Comparison of ENCODE assay signal across 12 cellular contexts in genomic region chr2:130373808-130374365, GRCh38. TPM values are rescaled to one million over a fixed set of nuclear protein-coding genes. Genes with fewer than 3 reads are reported as not detected.
DNase-seq lines count a peak whose midpoint lies in the region; ATAC-seq, FAIRE-seq and TF ChIP-seq lines count a peak whose summit lies in the region.
"Had no signal": no experiment of that assay in that cellular context is flagged by ENCODE, and none has a peak within 500 bp of the region (broad histone marks: within the 10 kb centered on the region; RNA-seq: fewer than 3 reads in every experiment).

No MANE protein-coding gene starts in this region.

- TF ChIP-seq CTCF in kidney (IDR thresholded peaks at IDR 0.05; ENCODE audit: borderline replicate concordance, extremely low read depth, insufficient read depth): no peak
- TF ChIP-seq CTCF in type B pancreatic cell (conservative IDR thresholded peaks at IDR 0.05): no peak
- no peak for TF ChIP-seq CTCF in tibial artery (IDR thresholded peaks at IDR 0.05)

- peaks cover under 1% of the 10 kb centered on the region for H3K27me3 Mint-ChIP-seq in activated CD8-positive, alpha-beta T cell treated with anti-CD3 and anti-CD28 coated beads, Interleukin-2, amount 10 ng/mL, durations not matched to agents 7 days and 5 days (ENCODE audit: low read depth)
- H3K27me3 Mint-ChIP-seq in type B pancreatic cell: no peaks in the 10 kb centered on the region

- H3K4me1 Mint-ChIP-seq in activated CD8-positive, alpha-beta T cell treated with anti-CD3 and anti-CD28 coated beads, Interleukin-2, amount 10 ng/mL, durations not matched to agents 7 days and 5 days (ENCODE audit: low read depth): peaks cover 86% of the 10 kb centered on the region
- H3K4me1 Mint-ChIP-seq in type B pancreatic cell (ENCODE audit: unreplicated experiment): peaks cover 15% of the 10 kb centered on the region

- peak overlapping the region; percentile 44 for H3K4me3 Mint-ChIP-seq in activated CD8-positive, alpha-beta T cell treated with anti-CD3 and anti-CD28 coated beads, Interleukin-2, amount 10 ng/mL, durations not matched to agents 7 days and 5 days
- H3K4me3 Mint-ChIP-seq in type B pancreatic cell: peak overlapping the region; percentile 84

- intact Hi-C loops in left cardiac atrium (cut with DNase I) (no loop called here), right cardiac atrium (cut with DNase I) (no loop called here), kidney (cut with DNase I) (no loop called here), tibial artery (cut with DNase I; ENCODE audit: low total_unique reads) (no loop called here)

- peak overlapping the region; percentile 88 for H3K27ac Mint-ChIP-seq in activated CD8-positive, alpha-beta T cell treated with anti-CD3 and anti-CD28 coated beads, Interleukin-2, amount 10 ng/mL, durations not matched to agents 7 days and 5 days
- peak overlapping the region; percentile 10 for H3K27ac Mint-ChIP-seq in type B pancreatic cell

- H3K4me3 ChIP-seq in right cardiac atrium (ENCODE audit: low read length) (no peak overlapping the region), kidney (ENCODE audit: low read length in 2 of 2) (no peak overlapping the region), tibial artery (peak overlapping the region in 1 of 2 donors; percentile 93)

- CTCF ChIA-PET in activated CD8-positive, alpha-beta T cell treated with anti-CD3 and anti-CD28 coated beads, Interleukin-2, amount 10 ng/mL, durations not matched to agents 7 days and 5 days (lab: Charles Lee): interaction anchor here (1.1 to 2.2 kb wide), 5 partner anchors 12 to 47 kb away, joined by 3 to 14 read pairs (median 7); partner anchors contain the start of genes IMP4 and PTPN18

- H3K36me3 ChIP-seq in kidney (ENCODE audit: control insufficient read depth in 1 of 2, insufficient read depth in 2 of 2, low read length in 2 of 2) (peaks cover 0 to 3% of the 10 kb centered on the region in 2 donors), tibial artery (peaks cover 0 to 19% (median 6%) of the 10 kb centered on the region in 3 donors)

- H3K27me3 ChIP-seq in right cardiac atrium (ENCODE audit: control insufficient read depth, insufficient read depth) (no peaks in the 10 kb centered on the region), tibial artery (no peaks in the 10 kb centered on the region)

- no peaks in the 10 kb centered on the region for H3K9me3 Mint-ChIP-seq in activated CD8-positive, alpha-beta T cell treated with anti-CD3 and anti-CD28 coated beads, Interleukin-2, amount 10 ng/mL, durations not matched to agents 7 days and 5 days (ENCODE audit: insufficient read depth)
- H3K9me3 Mint-ChIP-seq in type B pancreatic cell: no peaks in the 10 kb centered on the region

- H3K36me3 Mint-ChIP-seq in activated CD8-positive, alpha-beta T cell treated with anti-CD3 and anti-CD28 coated beads, Interleukin-2, amount 10 ng/mL, durations not matched to agents 7 days and 5 days (ENCODE audit: low read depth): peaks cover 61% of the 10 kb centered on the region
- H3K36me3 Mint-ChIP-seq in type B pancreatic cell: peaks cover 10% of the 10 kb centered on the region

- H3K4me1 ChIP-seq in right cardiac atrium (ENCODE audit: control insufficient read depth, insufficient read depth, low read length): peaks cover 4% of the 10 kb centered on the region
- peaks cover 4 to 22% of the 10 kb centered on the region in 2 donors for H3K4me1 ChIP-seq in kidney (ENCODE audit: control insufficient read depth in 1 of 2, insufficient read depth in 1 of 2, low read depth in 1 of 2, low read length in 2 of 2)
- peaks cover 0 to 34% (median 22%) of the 10 kb centered on the region in 4 donors for H3K4me1 ChIP-seq in tibial artery

- FAIRE-seq in kidney (lab: Jason Lieb, UNC): no peak
- FAIRE-seq: D721Med, HTR-8/SVneo had no signal

- H3K27ac ChIP-seq in right cardiac atrium (ENCODE audit: low read length) (no peak overlapping the region), kidney (ENCODE audit: low read depth in 2 of 2, low read length in 2 of 2) (no peak overlapping the region), tibial artery (peak overlapping the region in 1 of 2 donors; percentile 88)

- WGBS in right cardiac atrium: 97% methylated on average over 3 of the region's 3 CpGs

- DNase-seq in left cardiac atrium: peak; percentile 24
- DNase-seq in right cardiac atrium: no peak
- DNase-seq in activated CD8-positive, alpha-beta T cell treated with anti-CD3 and anti-CD28 coated beads, Interleukin-2, amount 10 ng/mL, durations not matched to agents 7 days and 5 days: no peak
- peak; percentile 51 for DNase-seq in kidney
- DNase-seq in type B pancreatic cell (ENCODE audit: extremely low spot score, unreplicated experiment): no peak
- DNase-seq in cerebellum (ENCODE audit: low spot score): no peak
- no peak for DNase-seq in foreskin melanocyte
- DNase-seq in tibial artery: no peak
- DNase-seq: left ventricle myocardium superior, T-helper 9 cell had no signal

- H3K9me3 ChIP-seq in right cardiac atrium (ENCODE audit: control insufficient read depth, low read length): no peaks in the 10 kb centered on the region
- H3K9me3 ChIP-seq in kidney (ENCODE audit: control insufficient read depth in 1 of 2, low read length in 2 of 2): no peaks in the 10 kb centered on the region
- no peaks in the 10 kb centered on the region for H3K9me3 ChIP-seq in tibial artery

- ATAC-seq in left cardiac atrium (no peak), right cardiac atrium (no peak)
- no peak for ATAC-seq in activated CD8-positive, alpha-beta T cell treated with anti-CD3 and anti-CD28 coated beads, Interleukin-2, amount 10 ng/mL, durations not matched to agents 7 days and 5 days
- ATAC-seq: left ventricle myocardium superior had no signal

- H3K9ac ChIP-seq in kidney (ENCODE audit: low read length in 2 of 2): no peak overlapping the region

- POLR2A ChIA-PET in activated CD8-positive, alpha-beta T cell treated with anti-CD3 and anti-CD28 coated beads, Interleukin-2, amount 10 ng/mL, durations not matched to agents 7 days and 5 days (lab: Charles Lee): interaction anchor here (1.6 to 3.1 kb wide), 3 partner anchors 16 to 193 kb away, joined by 4 to 20 read pairs (median 18); partner anchors contain the start of genes IMP4 and SMPD4

RNA-seq across cellular contexts. Expression of gene PTPN18, which starts 18.0 kb away (rescaled TPM):
- total RNA-seq in left cardiac atrium (10 to 100 TPM; 24.2 to 28.0 TPM), right cardiac atrium (10 to 100 TPM; 22.9 to 26.0 (median 24.8) TPM), kidney (89.2 TPM), type B pancreatic cell (ENCODE audit: low replicate concordance) (35.8 and 37.5 TPM in 2 replicates), cerebellum (27.0 TPM)
- polyA plus RNA-seq in right cardiac atrium (16.4 TPM), kidney (ENCODE audit: insufficient read depth, low read depth, low replicate concordance) (34.8 TPM)
- 10 to 100 TPM; 67.0 to 71.9 TPM for total RNA-seq in activated CD8-positive, alpha-beta T cell treated with anti-CD3 and anti-CD28 coated beads, Interleukin-2, amount 10 ng/mL, durations not matched to agents 7 days and 5 days

RNA-seq across cellular contexts. Expression of gene IMP4, which starts 31.2 kb away (rescaled TPM):
- 10 to 100 TPM; 55.0 to 79.3 TPM for total RNA-seq in left cardiac atrium
- total RNA-seq in right cardiac atrium: 10 to 100 TPM; 48.0 to 59.9 (median 55.8) TPM
- polyA plus RNA-seq in right cardiac atrium: 50.4 TPM
- total RNA-seq in activated CD8-positive, alpha-beta T cell treated with anti-CD3 and anti-CD28 coated beads, Interleukin-2, amount 10 ng/mL, durations not matched to agents 7 days and 5 days: 10 to 100 TPM; 80.7 to 88.6 TPM
- total RNA-seq in kidney: 60.1 TPM
- polyA plus RNA-seq in kidney (ENCODE audit: insufficient read depth, low read depth, low replicate concordance): 59.7 TPM
- total RNA-seq in type B pancreatic cell (ENCODE audit: low replicate concordance): 53.6 and 67.0 TPM in 2 replicates
- total RNA-seq in cerebellum: 27.9 TPM

Comparison
In these comparisons a context has a peak if more than half of its experiments do, and no peak if none do; other contexts are left out.
1. DNase-seq: peak in left cardiac atrium (single experiment) and kidney (single experiment); none in right cardiac atrium (0 of 3), activated CD8-positive, alpha-beta T cell treated with anti-CD3 and anti-CD28 coated beads, Interleukin-2, amount 10 ng/mL, durations not matched to agents 7 days and 5 days (single experiment), type B pancreatic cell (single experiment), cerebellum (single experiment), foreskin melanocyte (single experiment) and tibial artery (0 of 2).